Comparison of ENCODE assay signal across 1 cellular context in the genomic region with DNA sequence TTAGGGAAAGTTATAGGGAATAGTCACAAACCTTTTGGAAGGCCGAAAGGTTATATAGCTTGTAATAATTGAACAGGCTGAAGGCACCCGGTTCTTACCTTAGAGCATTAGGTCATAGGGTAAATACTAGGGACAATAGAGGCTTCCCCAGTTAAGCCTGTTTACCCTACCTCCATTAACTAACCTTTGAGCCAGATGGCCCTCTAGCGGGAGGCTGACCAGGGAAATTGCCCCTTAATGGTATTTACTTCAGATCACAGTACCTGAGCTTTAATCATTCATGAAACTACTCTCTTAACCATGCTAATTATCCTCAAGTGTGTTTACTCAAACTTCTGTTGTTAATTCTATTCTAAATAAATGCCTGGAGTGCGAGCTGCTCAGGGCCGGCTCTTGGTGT.
TF ChIP-seq lines count a peak whose summit lies in the region.

No MANE protein-coding gene starts in this region.

TF ChIP-seq in GM23338, 12 proteins besides CTCF, POLR2A, EP300 and RAD21 (continued from another document):
- TF ChIP-seq, protein P1, sequence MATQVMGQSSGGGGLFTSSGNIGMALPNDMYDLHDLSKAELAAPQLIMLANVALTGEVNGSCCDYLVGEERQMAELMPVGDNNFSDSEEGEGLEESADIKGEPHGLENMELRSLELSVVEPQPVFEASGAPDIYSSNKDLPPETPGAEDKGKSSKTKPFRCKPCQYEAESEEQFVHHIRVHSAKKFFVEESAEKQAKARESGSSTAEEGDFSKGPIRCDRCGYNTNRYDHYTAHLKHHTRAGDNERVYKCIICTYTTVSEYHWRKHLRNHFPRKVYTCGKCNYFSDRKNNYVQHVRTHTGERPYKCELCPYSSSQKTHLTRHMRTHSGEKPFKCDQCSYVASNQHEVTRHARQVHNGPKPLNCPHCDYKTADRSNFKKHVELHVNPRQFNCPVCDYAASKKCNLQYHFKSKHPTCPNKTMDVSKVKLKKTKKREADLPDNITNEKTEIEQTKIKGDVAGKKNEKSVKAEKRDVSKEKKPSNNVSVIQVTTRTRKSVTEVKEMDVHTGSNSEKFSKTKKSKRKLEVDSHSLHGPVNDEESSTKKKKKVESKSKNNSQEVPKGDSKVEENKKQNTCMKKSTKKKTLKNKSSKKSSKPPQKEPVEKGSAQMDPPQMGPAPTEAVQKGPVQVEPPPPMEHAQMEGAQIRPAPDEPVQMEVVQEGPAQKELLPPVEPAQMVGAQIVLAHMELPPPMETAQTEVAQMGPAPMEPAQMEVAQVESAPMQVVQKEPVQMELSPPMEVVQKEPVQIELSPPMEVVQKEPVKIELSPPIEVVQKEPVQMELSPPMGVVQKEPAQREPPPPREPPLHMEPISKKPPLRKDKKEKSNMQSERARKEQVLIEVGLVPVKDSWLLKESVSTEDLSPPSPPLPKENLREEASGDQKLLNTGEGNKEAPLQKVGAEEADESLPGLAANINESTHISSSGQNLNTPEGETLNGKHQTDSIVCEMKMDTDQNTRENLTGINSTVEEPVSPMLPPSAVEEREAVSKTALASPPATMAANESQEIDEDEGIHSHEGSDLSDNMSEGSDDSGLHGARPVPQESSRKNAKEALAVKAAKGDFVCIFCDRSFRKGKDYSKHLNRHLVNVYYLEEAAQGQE (IDR thresholded peaks at IDR 0.05; ENCODE audit: unreplicated experiment) = no peak
- no peak for TF ChIP-seq NANOG (IDR thresholded peaks at IDR 0.05; ENCODE audit: borderline replicate concordance)
- TF ChIP-seq, protein P2, sequence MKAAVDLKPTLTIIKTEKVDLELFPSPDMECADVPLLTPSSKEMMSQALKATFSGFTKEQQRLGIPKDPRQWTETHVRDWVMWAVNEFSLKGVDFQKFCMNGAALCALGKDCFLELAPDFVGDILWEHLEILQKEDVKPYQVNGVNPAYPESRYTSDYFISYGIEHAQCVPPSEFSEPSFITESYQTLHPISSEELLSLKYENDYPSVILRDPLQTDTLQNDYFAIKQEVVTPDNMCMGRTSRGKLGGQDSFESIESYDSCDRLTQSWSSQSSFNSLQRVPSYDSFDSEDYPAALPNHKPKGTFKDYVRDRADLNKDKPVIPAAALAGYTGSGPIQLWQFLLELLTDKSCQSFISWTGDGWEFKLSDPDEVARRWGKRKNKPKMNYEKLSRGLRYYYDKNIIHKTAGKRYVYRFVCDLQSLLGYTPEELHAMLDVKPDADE (IDR thresholded peaks at IDR 0.05) = no peak
- no peak for TF ChIP-seq STAT1 (IDR thresholded peaks at IDR 0.05; ENCODE audit: unreplicated experiment)
- no peak for TF ChIP-seq EZH2phosphoT487 (IDR thresholded peaks at IDR 0.05; ENCODE audit: unreplicated experiment)
- TF ChIP-seq ZNF331 (CRISPR knock-in tag; IDR thresholded peaks at IDR 0.05; ENCODE audit: low read depth) = no peak
- TF ChIP-seq JUNB (IDR thresholded peaks at IDR 0.05; ENCODE audit: unreplicated experiment) = no peak
- no peak for TF ChIP-seq POLR2AphosphoS5 (IDR thresholded peaks at IDR 0.05; ENCODE audit: low read depth)
- TF ChIP-seq ZNF114 (CRISPR knock-in tag; IDR thresholded peaks at IDR 0.05) = no peak
- no peak for TF ChIP-seq CREB1 (CRISPR knock-in tag; IDR thresholded peaks at IDR 0.05; ENCODE audit: low read depth)
